8 cellular contexts compared by ENCODE assay signal in genomic region chr1:219927956-219928790, GRCh38. TPM values are rescaled to one million over a fixed set of nuclear protein-coding genes. Genes with fewer than 3 reads are reported as not detected.
DNase-seq lines count a peak whose midpoint lies in the region; ATAC-seq lines count a peak whose summit lies in the region.

Gene SLC30A10 (minus strand): TSS chr1:219928557. CDS start chr1:219928440, 117 bp downstream.

- H3K36me3 Mint-ChIP-seq in activated T-helper 17 cell treated with anti-CD3 and anti-CD28 coated beads, Interleukin-2, amount 50 U/mL, for 72 hours (ENCODE audit: low read depth) = no peaks in the 10 kb centered on the region

- no peaks in the 10 kb centered on the region for H3K4me1 Mint-ChIP-seq in activated T-helper 17 cell treated with anti-CD3 and anti-CD28 coated beads, Interleukin-2, amount 50 U/mL, for 72 hours

- peak; percentile 54 for DNase-seq in NCI-H345 (lab: John Stamatoyannopoulos, UW)
- no peak for DNase-seq in NCI-H345 treated with DMSO at 0.1 percent for 48 hours (lab: John Stamatoyannopoulos, UW; ENCODE audit: unreplicated experiment)
- DNase-seq in left ventricle myocardium superior = peak; percentile 46
- DNase-seq in posterior cingulate gyrus = peak; percentile 16 to 88 (median 28)
- no peak for DNase-seq in NCI-H2196 treated with DMSO at 0.1 percent for 48 hours (lab: John Stamatoyannopoulos, UW; ENCODE audit: unreplicated experiment)
- DNase-seq in DMS79 (lab: John Stamatoyannopoulos, UW) = no peak

- peak within 1 kb of the TSS; percentile 38 for H3K4me3 Mint-ChIP-seq in activated T-helper 17 cell treated with anti-CD3 and anti-CD28 coated beads, Interleukin-2, amount 50 U/mL, for 72 hours

- no peaks in the 10 kb centered on the region for H3K9me3 Mint-ChIP-seq in activated T-helper 17 cell treated with anti-CD3 and anti-CD28 coated beads, Interleukin-2, amount 50 U/mL, for 72 hours

- ATAC-seq in HG03521 (IDR thresholded peaks at IDR 0.05; ENCODE audit: unreplicated experiment) (peak; percentile 62), left ventricle myocardium superior (peak; percentile 63)
- ATAC-seq in activated T-helper 17 cell treated with anti-CD3 and anti-CD28 coated beads, Interleukin-2, amount 50 U/mL, for 72 hours (replicated peaks) = no peak

- H3K27me3 Mint-ChIP-seq in activated T-helper 17 cell treated with anti-CD3 and anti-CD28 coated beads, Interleukin-2, amount 50 U/mL, for 72 hours = peaks cover 31% of the 10 kb centered on the region

- no peak within 1 kb of the TSS for H3K27ac Mint-ChIP-seq in activated T-helper 17 cell treated with anti-CD3 and anti-CD28 coated beads, Interleukin-2, amount 50 U/mL, for 72 hours

- intact Hi-C loops in left ventricle myocardium superior (cut with micrococcal nuclease) (no loop called here), posterior cingulate gyrus (cut with DNase I) (no loop called here)

RNA-seq across cellular contexts. Expression of gene SLC30A10, which starts in this region (rescaled TPM):
- not detected for total RNA-seq in activated T-helper 17 cell treated with anti-CD3 and anti-CD28 coated beads, Interleukin-2, amount 50 U/mL, for 72 hours
- total RNA-seq in left ventricle myocardium superior = 0.42 TPM

Comparison
In these comparisons a context has a peak if more than half of its experiments do, and no peak if none do; other contexts are left out.
1. DNase-seq: peak in NCI-H345 (single experiment) and posterior cingulate gyrus (10 of 10); none in NCI-H345 treated with DMSO at 0.1 percent for 48 hours (single experiment), NCI-H2196 treated with DMSO at 0.1 percent for 48 hours (single experiment) and DMS79 (single experiment).
2. Peak in DNase-seq and ATAC-seq in left ventricle myocardium superior; RNA of the gene not detected or under 1 TPM.